ENCODE assay signal across 34 cellular contexts in the genomic region with DNA sequence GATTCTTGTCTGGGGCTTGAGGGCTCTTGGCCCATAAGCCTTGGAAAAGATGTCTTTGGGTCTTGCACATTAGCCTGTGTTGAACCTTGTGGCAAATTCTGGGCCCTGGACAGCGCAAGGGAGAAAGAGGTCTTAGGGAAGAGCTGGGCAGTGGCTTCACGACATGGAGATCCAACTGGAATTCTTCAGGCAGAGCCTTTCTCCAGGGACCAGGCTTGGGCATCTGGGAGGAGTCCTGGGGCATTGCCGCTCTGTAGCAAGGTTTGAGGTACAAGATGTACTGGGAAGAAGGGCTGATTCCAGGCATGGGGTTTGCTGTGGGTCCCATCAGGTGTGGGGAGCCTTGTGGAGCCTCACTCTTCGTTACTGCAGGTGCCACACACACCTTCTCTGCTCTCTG.
"Had no signal": no experiment of that assay in that cellular context is flagged by ENCODE, and none has a peak within 500 bp of the region (broad histone marks: within the 10 kb centered on the region; RNA-seq: fewer than 3 reads in every experiment).

No MANE protein-coding gene starts in this region.

- H3K27me3 ChIP-seq: MG63 had no signal

- H3K9ac ChIP-seq: KMS-11 had no signal

- DNase-seq: Karpas-422, Kasumi-1, KG1, MG63, MM.1S, MV-4-11, NCI-H1048, NCI-H1092, NCI-H1092 treated with DMSO at 0.1 percent for 48 hours, NCI-H1105, NCI-H1105 treated with DMSO at 0.1 percent for 48 hours, NCI-H1417, NCI-H1417 treated with DMSO at 0.1 percent for 48 hours, NCI-H1436, NCI-H1436 treated with DMSO at 0.1 percent for 48 hours, NCI-H146, NCI-H1694, NCI-H1694 treated with DMSO at 0.1 percent for 48 hours, NCI-H187, NCI-H187 treated with DMSO at 0.1 percent for 48 hours, NCI-H1930, NCI-H2029, NCI-H2029 treated with DMSO at 0.1 percent for 48 hours, NCI-H2081, NCI-H2081 treated with DMSO at 0.1 percent for 48 hours, NCI-H2107, NCI-H2171, NCI-H2171 treated with DMSO at 0.1 percent for 48 hours, NCI-H2227 treated with DMSO at 0.1 percent for 48 hours, NCI-H226, NCI-H345, NCI-H446, NCI-H446 treated with DMSO at 0.1 percent for 48 hours had no signal

- H3K27ac ChIP-seq: KMS-11 had no signal

- H3K4me3 ChIP-seq: MG63 had no signal

- H3K36me3 ChIP-seq: MG63 had no signal

- H3K9me3 ChIP-seq: MG63 had no signal
